ENCODE assay signal across 8 cellular contexts in genomic region chr11:67464411-67465189, GRCh38. TPM values are rescaled to one million over a fixed set of nuclear protein-coding genes. Genes with fewer than 3 reads are reported as not detected.
DNase-seq lines count a peak whose midpoint lies in the region; FAIRE-seq and TF ChIP-seq lines count a peak whose summit lies in the region.

No MANE protein-coding gene starts in this region.

- no peak for TF ChIP-seq POLR2A in esophagus muscularis mucosa (IDR thresholded peaks at IDR 0.05; ENCODE audit: low read depth)

- H3K9me3 ChIP-seq in OCI-LY1 (ENCODE audit: low read length), result no peaks in the 10 kb centered on the region
- no peaks in the 10 kb centered on the region for H3K9me3 ChIP-seq in esophagus muscularis mucosa

- H3K27me3 ChIP-seq in OCI-LY1 (ENCODE audit: insufficient read depth, low read length), result no peaks in the 10 kb centered on the region
- no peaks in the 10 kb centered on the region for H3K27me3 ChIP-seq in esophagus muscularis mucosa

- H2AFZ ChIP-seq in OCI-LY1 (ENCODE audit: low read length), result no peak overlapping the region

- TF ChIP-seq EP300 in esophagus muscularis mucosa (IDR thresholded peaks at IDR 0.05), result no peak

- peak; percentile 82 for DNase-seq in AG08395 (ENCODE audit: low spot score)
- DNase-seq in GM19239 (ENCODE audit: insufficient read length, low spot score), result peak; percentile 93
- peak; percentile 95 for DNase-seq in HPDE6-E6E7 (ENCODE audit: extremely low spot score)
- DNase-seq in activated T-cell treated with anti-CD3 and anti-CD28 coated beads, Interleukin-2, amount 50 U/mL, for 1 hour, result peak; percentile 88
- peak; percentile 97 for DNase-seq in esophagus muscularis mucosa (ENCODE audit: extremely low spot score)
- peak; percentile 77 for DNase-seq in myocyte (ENCODE audit: low read depth)
- DNase-seq in stimulated activated CD8-positive, alpha-beta memory T cell treated with anti-CD3 and anti-CD28 coated beads, Interleukin-7, amount 100 ng/mL, for 1 hour (ENCODE audit: low read depth in 2 of 2), result peak; percentile 75 to 84

- no peaks in the 10 kb centered on the region for H4K20me1 ChIP-seq in OCI-LY1 (ENCODE audit: insufficient read depth, low read length)

- H3K9ac ChIP-seq in OCI-LY1 (ENCODE audit: low read length), result peak overlapping the region; percentile 97

- peak overlapping the region; percentile 100 for H3K4me2 ChIP-seq in OCI-LY1 (ENCODE audit: low read length)

- H3K4me3 ChIP-seq in OCI-LY1 (ENCODE audit: low read depth, low read length, poor library complexity, severe bottlenecking) (peak overlapping the region; percentile 86), esophagus muscularis mucosa (peak overlapping the region; percentile 56 to 76 (median 70))

- no peaks in the 10 kb centered on the region for H3K9me2 ChIP-seq in OCI-LY1 (ENCODE audit: low read depth, low read length)

- TF ChIP-seq CTCF in OCI-LY1 (IDR thresholded peaks at IDR 0.05; ENCODE audit: low read length), result no peak
- TF ChIP-seq CTCF in esophagus muscularis mucosa (IDR thresholded peaks at IDR 0.05), result peak in 1 of 3 experiments; percentile 1

- H3K79me2 ChIP-seq in OCI-LY1 (ENCODE audit: insufficient read depth, low read length), result peaks cover 3% of the 10 kb centered on the region; the same call in 1 of the 2 replicates

- peaks cover 20% of the 10 kb centered on the region; the same call in 1 of the 2 replicates for H3F3A ChIP-seq in OCI-LY1 (ENCODE audit: insufficient read depth, low read length)

- H3K36me3 ChIP-seq in OCI-LY1 (ENCODE audit: insufficient read depth, low read length), result peaks cover 7% of the 10 kb centered on the region; the same call in 1 of the 2 replicates
- H3K36me3 ChIP-seq in esophagus muscularis mucosa, result no peaks in the 10 kb centered on the region

- H3K27ac ChIP-seq in OCI-LY1 (ENCODE audit: low read depth, low read length, poor library complexity, severe bottlenecking) (peak overlapping the region; percentile 96), esophagus muscularis mucosa (replicated peaks in 1 of 4) (peak overlapping the region; percentile 86 to 94 (median 90))

- peaks cover 71% of the 10 kb centered on the region for H3K4me1 ChIP-seq in OCI-LY1 (ENCODE audit: insufficient read depth, low read length, severe bottlenecking)
- H3K4me1 ChIP-seq in esophagus muscularis mucosa, result peaks cover 30 to 55% (median 49%) of the 10 kb centered on the region in 4 donors

- intact Hi-C loops in esophagus muscularis mucosa (cut with DNase I), result loop anchor here (5.0 kb wide), 1 partner anchor 62 kb away; the partner anchor contains the start of genes PPP1CA and TBC1D10C

- 21% methylated on average over 20 of the region's 56 CpGs for WGBS in esophagus muscularis mucosa

- FAIRE-seq in GM19239 (lab: Jason Lieb, UNC), result peak; percentile 89

RNA-seq across cellular contexts. Expression of gene TMEM134, which starts 4.5 kb away (rescaled TPM):
- total RNA-seq in esophagus muscularis mucosa (10 to 100 TPM; 36.1 to 48.7 (median 46.2) TPM), myocyte (62.2 and 144 TPM in 2 replicates)
- 134 TPM for polyA plus RNA-seq in myocyte (2012)

RNA-seq across cellular contexts. Expression of gene CABP4, which starts 9.4 kb away (rescaled TPM):
- total RNA-seq in esophagus muscularis mucosa (1 to 10 TPM in 2 of 4 donors, under 1 TPM in 2; 0.50 to 2.9 (median 1.5) TPM), myocyte (1.7 and 4.9 TPM in 2 replicates)
- 2.1 TPM for polyA plus RNA-seq in myocyte (2012)

RNA-seq across cellular contexts. Expression of gene GPR152, which starts 12.1 kb away (rescaled TPM):
- total RNA-seq in esophagus muscularis mucosa (not detected), myocyte (not detected in 2 replicates)
- polyA plus RNA-seq in myocyte (2012), result not detected

RNA-seq across cellular contexts. Expression of gene AIP, which starts 18.2 kb away (rescaled TPM):
- total RNA-seq in esophagus muscularis mucosa (100 to 1,000 TPM in 3 of 4 donors, 10 to 100 TPM in 1; 68.1 to 121 (median 108) TPM), myocyte (47.9 and 56.4 TPM in 2 replicates)
- polyA plus RNA-seq in myocyte (2012), result 98.5 TPM

RNA-seq across cellular contexts. Expression of gene CORO1B, which starts 21.3 kb away (rescaled TPM):
- total RNA-seq in esophagus muscularis mucosa (10 to 100 TPM; 48.6 to 87.1 (median 70.7) TPM), myocyte (64.5 and 66.9 TPM in 2 replicates)
- 50.9 TPM for polyA plus RNA-seq in myocyte (2012)

Comparison
In these comparisons a context has a peak if more than half of its experiments do, and no peak if none do; other contexts are left out.
1. Peak in every context shown above with its lines: DNase-seq, H3K4me3 ChIP-seq and H3K27ac ChIP-seq.